9 cellular contexts compared by ENCODE assay signal in the genomic region with DNA sequence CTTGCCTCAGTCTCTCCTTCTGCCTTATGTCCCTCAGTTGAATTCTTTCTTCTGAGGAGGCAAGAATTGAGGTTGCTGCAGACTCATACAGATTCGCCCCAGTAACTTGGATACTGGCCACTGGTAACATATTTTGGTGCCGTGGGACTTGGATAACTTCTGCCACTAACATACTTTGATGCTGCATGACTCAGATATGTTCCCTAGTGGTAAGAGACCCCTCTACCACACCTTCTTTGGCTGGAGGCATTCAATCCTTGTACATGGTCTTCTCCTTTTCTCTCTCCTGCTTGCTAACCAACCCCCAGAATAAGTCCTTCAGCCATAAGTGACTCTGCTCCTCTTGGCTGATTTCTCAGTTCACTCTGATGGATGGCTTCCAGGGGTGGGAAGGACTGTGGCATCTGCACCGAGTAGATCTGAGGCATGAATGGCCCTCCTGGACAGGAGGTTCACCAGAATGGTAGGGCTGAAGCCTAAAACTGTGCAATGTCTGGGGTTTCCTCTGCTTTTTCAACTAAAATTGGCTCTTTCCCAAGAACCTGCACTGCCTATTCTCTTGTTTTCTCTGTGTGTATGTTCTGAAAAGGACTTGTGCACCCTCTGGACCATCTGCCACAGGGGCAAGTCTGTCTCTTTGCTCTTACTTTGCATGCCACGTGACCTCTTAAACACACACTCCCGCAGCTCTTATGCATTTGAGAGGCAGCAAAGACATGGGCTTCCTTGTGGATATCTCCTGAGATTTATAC. TPM values are rescaled to one million over a fixed set of nuclear protein-coding genes. Genes with fewer than 3 reads are reported as not detected.
DNase-seq lines count a peak whose midpoint lies in the region; ATAC-seq and TF ChIP-seq lines count a peak whose summit lies in the region.
"Had no signal": no experiment of that assay in that cellular context is flagged by ENCODE, and none has a peak within 500 bp of the region (broad histone marks: within the 10 kb centered on the region; RNA-seq: fewer than 3 reads in every experiment).

No MANE protein-coding gene starts in this region.

- H3K4me3 ChIP-seq in fibroblast of the aortic adventitia (ENCODE audit: low read depth, low read length) = no peak overlapping the region
- no peak overlapping the region for H3K4me3 ChIP-seq in hepatocyte

- no peaks in the 10 kb centered on the region for H3K79me2 ChIP-seq in hepatocyte

- H4K20me1 ChIP-seq in hepatocyte (ENCODE audit: insufficient read depth, poor library complexity, severe bottlenecking) = no peaks in the 10 kb centered on the region

- no peaks in the 10 kb centered on the region; the same call in 1 of the 2 replicates for H3K27me3 Mint-ChIP-seq in HFFc6 (ENCODE audit: insufficient read depth)
- H3K27me3 Mint-ChIP-seq in endothelial cell (ENCODE audit: unreplicated experiment) = peaks cover 2% of the 10 kb centered on the region

- no peak overlapping the region for H3K4me2 ChIP-seq in hepatocyte

- peaks cover 26% of the 10 kb centered on the region for H3K4me1 Mint-ChIP-seq in HFFc6 (ENCODE audit: low read depth)
- H3K4me1 Mint-ChIP-seq in endothelial cell (ENCODE audit: unreplicated experiment) = peaks cover 6% of the 10 kb centered on the region

- H3K36me3 Mint-ChIP-seq in HFFc6 (ENCODE audit: low read depth) (peaks cover 7% of the 10 kb centered on the region), endothelial cell (ENCODE audit: low read depth, unreplicated experiment) (peaks cover 7% of the 10 kb centered on the region)

- H3K9me3 Mint-ChIP-seq in HFFc6 (peaks cover 8% of the 10 kb centered on the region), endothelial cell (ENCODE audit: unreplicated experiment) (peaks cover 8% of the 10 kb centered on the region)
- H3K9me3 Mint-ChIP-seq: dendritic cell treated with granulocyte-macrophage colony-stimulating factor and Interleukin-4, amounts not matched to agents 40 ng/mL and 50 ng/mL, for 4 days had no signal

- peak; percentile 38 for ATAC-seq in sciatic nerve

- H3K4me1 ChIP-seq in hepatocyte (ENCODE audit: insufficient read depth) = no peaks in the 10 kb centered on the region

- no peak overlapping the region for H3K27ac ChIP-seq in hepatocyte

- H3K27ac Mint-ChIP-seq in HFFc6 (peak overlapping the region; percentile 64), endothelial cell (ENCODE audit: unreplicated experiment) (no peak overlapping the region)
- H3K27ac Mint-ChIP-seq: dendritic cell treated with granulocyte-macrophage colony-stimulating factor and Interleukin-4, amounts not matched to agents 40 ng/mL and 50 ng/mL, for 4 days; WTC11 had no signal

- H3K9me2 ChIP-seq in hepatocyte (replicated peaks; ENCODE audit: insufficient read depth) = no peaks in the 10 kb centered on the region

- peak; percentile 29 for DNase-seq in HFFc6
- peak; percentile 97 to 99 for DNase-seq in NCI-H524 (lab: John Stamatoyannopoulos, UW)
- peak; percentile 62 for DNase-seq in fibroblast of the aortic adventitia (ENCODE audit: low read depth)
- no peak for DNase-seq in sciatic nerve (ENCODE audit: low spot score)
- DNase-seq in endothelial cell (ENCODE audit: low spot score) = no peak
- DNase-seq in hepatocyte (ENCODE audit: low spot score) = no peak
- no peak for DNase-seq in T-helper 1 cell

- H3K4me3 Mint-ChIP-seq in HFFc6 (peak overlapping the region; percentile 43; the same call in 1 of the 2 replicates), endothelial cell (ENCODE audit: unreplicated experiment) (no peak overlapping the region)
- H3K4me3 Mint-ChIP-seq: dendritic cell treated with granulocyte-macrophage colony-stimulating factor and Interleukin-4, amounts not matched to agents 40 ng/mL and 50 ng/mL, for 4 days; WTC11 had no signal

- H3K36me3 ChIP-seq in hepatocyte (replicated peaks; ENCODE audit: insufficient read depth, low read depth) = no peaks in the 10 kb centered on the region

- WGBS in hepatocyte (ENCODE audit: low lambda C conversion rate, missing lambda C conversion rate) = 91% methylated on average over 5 of the region's 5 CpGs

- no peaks in the 10 kb centered on the region for H3K27me3 ChIP-seq in hepatocyte

- no peaks in the 10 kb centered on the region for H3K9me3 ChIP-seq in hepatocyte (ENCODE audit: low read depth)

- H2AFZ ChIP-seq in hepatocyte = no peak overlapping the region

- no peak for TF ChIP-seq CTCF in HFFc6 (IDR thresholded peaks at IDR 0.05)
- TF ChIP-seq CTCF in fibroblast of the aortic adventitia (IDR thresholded peaks at IDR 0.05; ENCODE audit: insufficient read depth, low read length) = no peak
- no peak for TF ChIP-seq CTCF in endothelial cell (IDR thresholded peaks at IDR 0.05; ENCODE audit: unreplicated experiment)
- no peak for TF ChIP-seq CTCF in hepatocyte (IDR thresholded peaks at IDR 0.05; ENCODE audit: poor library complexity)

- intact Hi-C loops in sciatic nerve (cut with DNase I) = loop anchor here (5.0 kb wide), 1 partner anchor 84 kb away; no protein-coding TSS in a partner anchor

RNA-seq across cellular contexts. Expression of a gene that starts 55.5 kb away (rescaled TPM):
- 1,000 to 10,000 TPM; 1,595 to 1,958 (median 1,726) TPM for total RNA-seq in HFFc6 (2021; fragmentation: NEBNext Ultra II Directional; extraction: Animal tissue kit (Norgen Biotek cat#: 25700))
- total RNA-seq in fibroblast of the aortic adventitia (ENCODE audit: low replicate concordance) (765 and 870 TPM in 2 replicates), sciatic nerve (480 TPM), endothelial cell (ENCODE audit: unreplicated experiment) (1,211 TPM), hepatocyte (344 and 390 TPM in 2 replicates)
- 183 and 195 TPM in 2 replicates for polyA plus RNA-seq in hepatocyte

Comparison
In these comparisons a context has a peak if more than half of its experiments do, and no peak if none do; other contexts are left out.
1. DNase-seq: peak in HFFc6 (single experiment), NCI-H524 (2 of 2) and fibroblast of the aortic adventitia (single experiment); none in sciatic nerve (single experiment), endothelial cell (single experiment), hepatocyte (single experiment) and T-helper 1 cell (0 of 5).